9 cellular contexts compared by ENCODE assay signal in the genomic region with DNA sequence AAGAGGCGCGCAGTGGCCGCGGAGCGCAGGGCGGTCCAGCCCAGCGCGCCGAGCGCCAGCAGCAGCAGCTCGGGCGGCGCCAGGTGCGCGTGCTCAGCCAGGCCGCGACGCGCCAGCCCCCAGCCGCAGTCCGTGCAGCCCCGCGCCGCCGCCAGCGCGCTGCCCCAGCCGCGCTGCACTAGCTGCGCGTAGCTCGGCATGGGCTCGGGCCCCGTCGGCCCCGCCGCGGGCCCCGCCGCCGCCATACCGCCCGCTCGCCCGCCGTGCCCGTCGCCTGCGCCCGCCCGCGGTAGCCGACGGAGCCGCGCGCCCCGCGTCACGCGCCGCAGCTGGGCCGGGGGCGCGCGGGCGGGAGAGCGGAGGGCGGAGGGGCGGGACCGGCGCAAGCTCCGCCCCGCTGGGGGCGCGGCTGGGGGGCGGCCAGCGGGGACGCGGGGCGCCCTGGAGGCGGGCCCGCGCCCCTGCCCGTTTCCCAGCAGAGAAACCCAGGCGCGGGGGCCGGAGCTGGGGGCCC. TPM values are rescaled to one million over a fixed set of nuclear protein-coding genes. Genes with fewer than 3 reads are reported as not detected.
DNase-seq lines count a peak whose midpoint lies in the region; ATAC-seq and TF ChIP-seq lines count a peak whose summit lies in the region.
"Had no signal": no experiment of that assay in that cellular context is flagged by ENCODE, and none has a peak within 500 bp of the region (broad histone marks: within the 10 kb centered on the region; RNA-seq: fewer than 3 reads in every experiment).

Gene CERS1, minus strand, starts transcription at position 331 of the 514 bp plus-strand sequence. Its CDS starts 86 bp downstream, at position 245.

- no peaks in the 10 kb centered on the region for H3K9me3 ChIP-seq in lower lobe of right lung
- no peaks in the 10 kb centered on the region for H3K9me3 ChIP-seq in upper lobe of left lung

- H3K4me3 ChIP-seq in lower lobe of right lung (peak within 1 kb of the TSS; percentile 37), upper lobe of left lung (peak within 1 kb of the TSS; percentile 29 to 45 (median 38))

- H3K27me3 Mint-ChIP-seq in IgD-negative memory B cell (peaks cover 26% of the 10 kb centered on the region), MCF 10A (ENCODE audit: insufficient read depth, unreplicated experiment) (peaks cover 37% of the 10 kb centered on the region)

- H3K9me3 Mint-ChIP-seq in IgD-negative memory B cell = no peaks in the 10 kb centered on the region
- no peaks in the 10 kb centered on the region for H3K9me3 Mint-ChIP-seq in MCF 10A (ENCODE audit: unreplicated experiment)

- H3K4me1 Mint-ChIP-seq in IgD-negative memory B cell = peaks cover 0 to 8% (median 2%) of the 10 kb centered on the region in 3 donors
- H3K4me1 Mint-ChIP-seq in MCF 10A (ENCODE audit: insufficient read depth, unreplicated experiment) = no peaks in the 10 kb centered on the region

- no peak within 1 kb of the TSS for H3K27ac ChIP-seq in lower lobe of right lung
- H3K27ac ChIP-seq in upper lobe of left lung = no peak within 1 kb of the TSS

- TF ChIP-seq CTCF in MCF 10A (IDR thresholded peaks at IDR 0.05; ENCODE audit: unreplicated experiment) = no peak
- no peak for TF ChIP-seq CTCF in lower lobe of right lung (IDR thresholded peaks at IDR 0.05)
- TF ChIP-seq CTCF in upper lobe of left lung (IDR thresholded peaks at IDR 0.05) = no peak

- ATAC-seq in lower lobe of right lung (no peak), upper lobe of left lung (ENCODE audit: low FRiP score in 2 of 2) (no peak), GM19351 (IDR thresholded peaks at IDR 0.05; ENCODE audit: unreplicated experiment) (no peak), HG03520 (IDR thresholded peaks at IDR 0.05; ENCODE audit: unreplicated experiment) (no peak), GM18505 (IDR thresholded peaks at IDR 0.05; ENCODE audit: unreplicated experiment) (no peak)

- TF ChIP-seq POLR2A in upper lobe of left lung (IDR thresholded peaks at IDR 0.05) = no peak
- no peak for TF ChIP-seq POLR2A in GM18505 (IDR thresholded peaks at IDR 0.05; ENCODE audit: borderline replicate concordance, extremely low read depth, insufficient read depth, insufficient read length)

- intact Hi-C loops in MCF 10A (cut with micrococcal nuclease) = loop anchor here (1.0 kb wide), 1 partner anchor 90 kb away; no protein-coding TSS in a partner anchor
- intact Hi-C loops in lower lobe of right lung (cut with DNase I) = no loop called here

- TF ChIP-seq EP300 in upper lobe of left lung (IDR thresholded peaks at IDR 0.05) = no peak

- peaks cover 16% of the 10 kb centered on the region for H3K4me1 ChIP-seq in lower lobe of right lung
- peaks cover 16 to 25% (median 18%) of the 10 kb centered on the region in 4 donors for H3K4me1 ChIP-seq in upper lobe of left lung

- H3K27me3 ChIP-seq in lower lobe of right lung (ENCODE audit: low read depth) (peaks cover 31% of the 10 kb centered on the region), upper lobe of left lung (peaks cover 0 to 26% (median 14%) of the 10 kb centered on the region in 4 donors)

- POLR2A ChIA-PET in MCF 10A (lab: Yijun Ruan, JAX) = interaction anchor here (0.6 kb wide), 2 partner anchors 12 to 611 kb away, joined by 3 read pairs; no protein-coding TSS in a partner anchor

- peaks cover 20% of the 10 kb centered on the region for H3K36me3 ChIP-seq in lower lobe of right lung
- peaks cover 0 to 23% (median 21%) of the 10 kb centered on the region in 4 donors for H3K36me3 ChIP-seq in upper lobe of left lung

- H3K27ac Mint-ChIP-seq in IgD-negative memory B cell = no peak within 1 kb of the TSS
- H3K27ac Mint-ChIP-seq in MCF 10A (ENCODE audit: low read depth, unreplicated experiment) = no peak within 1 kb of the TSS

- H3K36me3 Mint-ChIP-seq in IgD-negative memory B cell (peaks cover 3% of the 10 kb centered on the region), MCF 10A (ENCODE audit: insufficient read depth, unreplicated experiment) (no peaks in the 10 kb centered on the region)

- CTCF ChIA-PET in MCF 10A (lab: Yijun Ruan, JAX) = interaction anchor here (0.6 to 1.1 kb wide), 4 partner anchors 21 to 135 kb away, joined by 3 to 6 read pairs (median 4); no protein-coding TSS in a partner anchor

- peak; percentile 6 for DNase-seq in CD1c-positive myeloid dendritic cell (ENCODE audit: extremely low spot score)
- no peak for DNase-seq in MCF 10A (ENCODE audit: unreplicated experiment)
- DNase-seq in lower lobe of right lung = no peak
- DNase-seq in upper lobe of left lung = no peak

- no CpG with 5 or more reads among the region's 88 CpGs for WGBS in upper lobe of left lung, 2 donors

- BruUV-seq in MCF 10A (replicated peaks; lab: Mats Ljungman, UMichigan) = no TSS peak

- H3K4me3 Mint-ChIP-seq in IgD-negative memory B cell = peak within 1 kb of the TSS; percentile 5 to 81 (median 76)
- peak within 1 kb of the TSS; percentile 64 for H3K4me3 Mint-ChIP-seq in MCF 10A (ENCODE audit: unreplicated experiment)

RNA-seq across cellular contexts. Expression of gene CERS1, which starts in this region (rescaled TPM):
- polyA plus RNA-seq in IgD-negative memory B cell = not detected
- total RNA-seq in MCF 10A (2022) (not detected in 2 replicates), lower lobe of right lung (not detected), upper lobe of left lung (under 1 TPM in 2 of 6 donors, not detected in 4; 0.20 to 0.30 TPM)
- total RNA-seq: mononuclear cell had no signal
